In the genomic region with DNA sequence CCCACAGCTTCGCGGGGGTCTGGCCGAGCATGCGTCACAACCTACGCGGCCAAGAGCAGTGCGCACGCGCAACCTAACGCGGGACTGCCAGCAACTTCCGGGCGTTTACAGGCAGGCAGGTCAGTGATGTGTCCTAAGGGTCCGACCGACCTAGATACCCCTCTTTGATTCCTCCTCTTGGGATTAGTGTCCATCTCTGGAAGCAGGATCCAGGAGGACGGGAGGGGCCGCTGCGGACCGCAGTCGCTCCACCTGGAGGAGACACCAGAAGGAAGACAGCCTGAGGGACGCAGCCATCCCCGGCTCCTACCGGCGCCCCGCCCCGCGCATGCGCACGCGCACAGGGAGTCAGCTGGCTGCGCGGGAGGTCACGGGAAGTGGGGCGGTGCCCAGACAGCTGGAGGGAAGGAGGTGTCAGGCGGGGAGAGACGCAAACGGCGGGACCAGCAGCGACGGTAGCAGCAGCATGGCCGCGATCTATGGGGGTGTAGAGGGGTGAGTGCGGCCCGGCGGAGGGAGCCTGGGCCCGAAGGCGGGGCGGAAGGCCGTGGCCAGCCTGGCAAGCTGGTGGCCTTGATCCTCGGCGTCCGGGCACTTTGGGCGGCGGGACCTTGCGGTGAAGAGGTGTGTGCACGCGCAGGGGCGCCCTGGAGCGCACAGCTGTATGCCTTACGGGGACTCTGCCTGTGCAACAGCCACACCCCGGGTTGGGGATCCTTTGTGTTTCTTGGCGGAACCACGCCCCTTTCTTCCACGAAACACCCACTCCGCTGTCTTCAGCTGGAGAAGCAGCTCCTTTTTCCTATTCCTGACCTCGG, we compare ENCODE assay signal across 8 cellular contexts. TPM values are rescaled to one million over a fixed set of nuclear protein-coding genes. Genes with fewer than 3 reads are reported as not detected.
A peak's percentile ranks its signal among the peaks of the same experiment; 100 is the strongest.
DNase-seq lines count a peak whose midpoint lies in the region; ATAC-seq, FAIRE-seq and TF ChIP-seq lines count a peak whose summit lies in the region.

A gene (plus strand): TSS at position 431 of the 818 bp plus-strand sequence. CDS start 36 bp downstream, at position 467.

- peaks cover 0 to 2% of the 10 kb centered on the region in 2 experiments for H4K20me1 ChIP-seq in H1 (replicated peaks in 1 of 2; ENCODE audit: control insufficient read depth in 1 of 2, insufficient read depth in 2 of 2, low read length in 2 of 2)

- ATAC-seq in GM21423 (IDR thresholded peaks at IDR 0.05; ENCODE audit: unreplicated experiment), result peak; percentile 48
- peak; percentile 92 for ATAC-seq in activated CD8-positive, alpha-beta memory T cell treated with anti-CD3 and anti-CD28 coated beads, Interleukin-2, amount 10 ng/mL, durations not matched to agents 7 days and 5 days

- no peaks in the 10 kb centered on the region for H3K9me3 Mint-ChIP-seq in activated CD8-positive, alpha-beta memory T cell treated with anti-CD3 and anti-CD28 coated beads, Interleukin-2, amount 10 ng/mL, durations not matched to agents 7 days and 5 days (ENCODE audit: low read depth)

- H3K23ac ChIP-seq in H1 (ENCODE audit: insufficient read length) (no peak within 1 kb of the TSS), mesendoderm (ENCODE audit: low read length) (no peak within 1 kb of the TSS)

- peak; percentile 85 to 98 for TF ChIP-seq POLR2A in H1 (IDR thresholded peaks at IDR 0.05; ENCODE audit: control extremely low read depth in 1 of 2, low read depth in 2 of 2, low read length in 2 of 2)

- H3K36me3 ChIP-seq in HUES48 (ENCODE audit: control insufficient read depth, insufficient read depth, low read length), result peaks cover 15% of the 10 kb centered on the region
- peaks cover 34% of the 10 kb centered on the region for H3K36me3 ChIP-seq in NT2/D1 (ENCODE audit: insufficient read depth, insufficient read length, low read length)
- H3K36me3 ChIP-seq in H1 (ENCODE audit: control insufficient read depth in 2 of 4, insufficient read depth in 4 of 4, low read length in 3 of 4), result peaks cover under 1 to 2% (median 1%) of the 10 kb centered on the region in 4 experiments; a peak in 5 of 8 replicates
- H3K36me3 ChIP-seq in mesendoderm (ENCODE audit: control insufficient read depth, insufficient read depth, low read length), result no peaks in the 10 kb centered on the region

- peaks cover 13% of the 10 kb centered on the region for H3K23me2 ChIP-seq in H1 (ENCODE audit: low read depth, low read length)

- H3K79me2 ChIP-seq in H1 (ENCODE audit: control insufficient read depth in 1 of 2, insufficient read depth in 2 of 2, low read length in 2 of 2) (peaks cover 3 to 23% of the 10 kb centered on the region in 2 experiments; a peak in 3 of 4 replicates), mesendoderm (ENCODE audit: control insufficient read depth, insufficient read depth, low read length) (peaks cover 6% of the 10 kb centered on the region)

- no peak within 1 kb of the TSS for H2BK20ac ChIP-seq in H1 (ENCODE audit: low read length)

- TF ChIP-seq CTCF in H1 (IDR thresholded peaks at IDR 0.05; ENCODE audit: control extremely low read depth in 1 of 3, insufficient read depth in 1 of 3, low read depth in 1 of 3, low read length in 3 of 3), result no peak

- H2BK12ac ChIP-seq in H1 (ENCODE audit: low read depth, low read length), result no peak within 1 kb of the TSS

- peak in 1 of 2 experiments; percentile 3; a peak in 1 of 3 replicates for TF ChIP-seq EP300 in H1 (IDR thresholded peaks at IDR 0.05; ENCODE audit: borderline replicate concordance in 1 of 2, low read depth in 2 of 2, low read length in 2 of 2)

- H3K9me3 ChIP-seq in HUES48 (ENCODE audit: control insufficient read depth, insufficient read depth, low read length), result no peaks in the 10 kb centered on the region
- H3K9me3 ChIP-seq in NT2/D1 (ENCODE audit: insufficient read depth, low read length), result no peaks in the 10 kb centered on the region
- H3K9me3 ChIP-seq in H1 (ENCODE audit: insufficient read depth in 2 of 2, low read depth in 1 of 2, low read length in 1 of 2), result no peaks in the 10 kb centered on the region

- H3K4me1 Mint-ChIP-seq in activated CD8-positive, alpha-beta memory T cell treated with anti-CD3 and anti-CD28 coated beads, Interleukin-2, amount 10 ng/mL, durations not matched to agents 7 days and 5 days, result peaks cover 49% of the 10 kb centered on the region

- H2BK120ac ChIP-seq in H1 (replicated peaks; ENCODE audit: low read depth, low read length), result no peak within 1 kb of the TSS
- no peak within 1 kb of the TSS for H2BK120ac ChIP-seq in mesendoderm (ENCODE audit: low read depth, low read length)

- DNase-seq in Caki2 (ENCODE audit: low read depth) (peak; percentile 96), NT2/D1 (ENCODE audit: low read depth, low spot score) (peak; percentile 91), H1 (ENCODE audit: low read depth in 1 of 2, low spot score in 2 of 2) (peak; percentile 86 to 98), mesendoderm (peak; percentile 97)
- peak; percentile 98 for DNase-seq in activated CD8-positive, alpha-beta memory T cell treated with anti-CD3 and anti-CD28 coated beads, Interleukin-2, amount 10 ng/mL, durations not matched to agents 7 days and 5 days
- peak; percentile 96 for DNase-seq in stimulated activated CD8-positive, alpha-beta memory T cell treated with anti-CD3 and anti-CD28 coated beads, Interleukin-12 subunit alpha, Interleukin-12 subunit beta, amount 100 ng/mL, for 4 hours (ENCODE audit: low read depth)

- peaks cover 9% of the 10 kb centered on the region; the same call in 1 of the 2 replicates for H3K4me1 ChIP-seq in HUES48 (ENCODE audit: control insufficient read depth, insufficient read depth, low read length)
- no peaks in the 10 kb centered on the region for H3K4me1 ChIP-seq in NT2/D1 (ENCODE audit: insufficient read depth, insufficient read length)
- peaks cover 0 to 6% (median 1%) of the 10 kb centered on the region in 4 experiments; a peak in 4 of 7 replicates for H3K4me1 ChIP-seq in H1 (replicated peaks in 1 of 4; ENCODE audit: control insufficient read depth in 3 of 4, insufficient read depth in 4 of 4, low read length in 3 of 4)
- no peaks in the 10 kb centered on the region for H3K4me1 ChIP-seq in mesendoderm (ENCODE audit: control insufficient read depth, low read depth, low read length)

- peak within 1 kb of the TSS; percentile 37; the same call in 1 of the 2 replicates for H2BK5ac ChIP-seq in H1 (ENCODE audit: low read depth, low read length)
- peak within 1 kb of the TSS; percentile 83 for H2BK5ac ChIP-seq in mesendoderm (ENCODE audit: low read length)

- H3K27ac Mint-ChIP-seq in activated CD8-positive, alpha-beta memory T cell treated with anti-CD3 and anti-CD28 coated beads, Interleukin-2, amount 10 ng/mL, durations not matched to agents 7 days and 5 days, result peak within 1 kb of the TSS; percentile 95

- WGBS in H1 (ENCODE audit: extremely low coverage in 1 of 2, insufficient coverage in 1 of 2, insufficient read length in 1 of 2, insufficient replicate concordance in 2 of 2, low coverage in 1 of 2, low lambda C conversion rate in 2 of 2, missing lambda C conversion rate in 1 of 2), 2 experiments, result 1% methylated on average over 61 of the region's 66 CpGs; no CpG with 5 or more reads in 1 of the 2 experiments
- no CpG with 5 or more reads among the region's 66 CpGs for WGBS in mesendoderm (ENCODE audit: extremely low coverage, insufficient coverage, low lambda C conversion rate)

- peak within 1 kb of the TSS; percentile 81 for H2AFZ ChIP-seq in H1 (ENCODE audit: low read length)

- no peak within 1 kb of the TSS for H3K14ac ChIP-seq in H1 (ENCODE audit: insufficient read length)

- CTCF ChIA-PET in activated CD8-positive, alpha-beta memory T cell treated with anti-CD3 and anti-CD28 coated beads, Interleukin-2, amount 10 ng/mL, durations not matched to agents 7 days and 5 days (lab: Charles Lee), result interaction anchor here (0.8 to 2.1 kb wide), 15 partner anchors 9 to 159 kb away, joined by 3 to 8 read pairs (median 3); a partner anchor contains a TSS
- CTCF ChIA-PET in H1 (lab: Charles Lee; ENCODE audit: partially characterized antibody), result interaction anchor here (0.5 to 7.7 kb wide), 18 partner anchors 9 to 757 kb away, joined by 3 to 100 read pairs (median 4); a partner anchor contains a TSS

- H3K79me1 ChIP-seq in H1 (ENCODE audit: low read depth, low read length), result peaks cover 2% of the 10 kb centered on the region; the same call in 1 of the 2 replicates
- peaks cover 18% of the 10 kb centered on the region for H3K79me1 ChIP-seq in mesendoderm (ENCODE audit: low read length)

- peak within 1 kb of the TSS; percentile 91 for H3K27ac ChIP-seq in HUES48 (ENCODE audit: low read depth, low read length)
- H3K27ac ChIP-seq in H1 (ENCODE audit: low read depth, low read length), result peak within 1 kb of the TSS; percentile 78
- peak within 1 kb of the TSS; percentile 62 for H3K27ac ChIP-seq in mesendoderm (ENCODE audit: low read depth, low read length)

- H3K27me3 ChIP-seq in HUES48 (ENCODE audit: control insufficient read depth, insufficient read depth, low read length), result no peaks in the 10 kb centered on the region
- H3K27me3 ChIP-seq in NT2/D1 (ENCODE audit: insufficient read depth, insufficient read length), result no peaks in the 10 kb centered on the region
- H3K27me3 ChIP-seq in H1 (replicated peaks in 1 of 4; ENCODE audit: control insufficient read depth in 3 of 4, extremely low read depth in 1 of 4, insufficient read depth in 3 of 4, low read length in 3 of 4), result no peaks in the 10 kb centered on the region
- H3K27me3 ChIP-seq in mesendoderm (ENCODE audit: insufficient read depth, low read length, poor library complexity), result no peaks in the 10 kb centered on the region

- peak within 1 kb of the TSS; percentile 88 for H4K8ac ChIP-seq in H1 (ENCODE audit: extremely low read depth, insufficient read depth, low read length)
- H4K8ac ChIP-seq in mesendoderm (ENCODE audit: low read depth, low read length), result peak within 1 kb of the TSS; percentile 43

- H3K36me3 Mint-ChIP-seq in activated CD8-positive, alpha-beta memory T cell treated with anti-CD3 and anti-CD28 coated beads, Interleukin-2, amount 10 ng/mL, durations not matched to agents 7 days and 5 days, result peaks cover 4% of the 10 kb centered on the region

- peak within 1 kb of the TSS; percentile 56 for H3K9ac ChIP-seq in HUES48 (ENCODE audit: low read depth, low read length)
- H3K9ac ChIP-seq in NT2/D1 (ENCODE audit: insufficient read length, low read depth), result peak within 1 kb of the TSS; percentile 97
- H3K9ac ChIP-seq in H1 (replicated peaks in 1 of 4; ENCODE audit: extremely low read depth in 1 of 4, low read depth in 3 of 4, low read length in 3 of 4), result peak within 1 kb of the TSS; percentile 40 to 82 (median 74)
- H3K9ac ChIP-seq in mesendoderm (ENCODE audit: low read length), result peak within 1 kb of the TSS; percentile 95

- H3K4me2 ChIP-seq in H1 (ENCODE audit: insufficient read depth in 1 of 2, low read depth in 2 of 2, low read length in 2 of 2) (peak within 1 kb of the TSS; percentile 88 to 94), mesendoderm (ENCODE audit: low read length) (peak within 1 kb of the TSS; percentile 98)

- in situ Hi-C loops in Caki2 (cut with HindIII; ENCODE audit: low pct_unique_long_range_greater_than_20kb, low sequenced_read_pairs), result no loop called here

- H3K4me3 ChIP-seq in HUES48 (ENCODE audit: low read depth, low read length) (peak within 1 kb of the TSS; percentile 87), NT2/D1 (ENCODE audit: insufficient read length, low read depth) (peak within 1 kb of the TSS; percentile 88), H1 (ENCODE audit: extremely low read depth in 1 of 4, insufficient read depth in 2 of 4, low read depth in 3 of 4, low read length in 4 of 4) (peak within 1 kb of the TSS; percentile 60 to 96 (median 82)), mesendoderm (ENCODE audit: low read length) (peak within 1 kb of the TSS; percentile 81)

- POLR2A ChIA-PET in H1 (lab: Charles Lee; ENCODE audit: partially characterized antibody), result interaction anchor here (0.6 to 2.3 kb wide), 15 partner anchors 8 to 81 kb away, joined by 3 to 10 read pairs (median 4); a partner anchor contains a TSS

- peak within 1 kb of the TSS; percentile 98 for H4K5ac ChIP-seq in H1 (ENCODE audit: insufficient read length, low read depth, low read length)
- no peak within 1 kb of the TSS for H4K5ac ChIP-seq in mesendoderm (ENCODE audit: low read length)

- FAIRE-seq in H1 (lab: Jason Lieb, UNC), result no peak

- H3K56ac ChIP-seq in H1 (replicated peaks; ENCODE audit: insufficient read length, low read depth, low read length) (peak within 1 kb of the TSS; percentile 38), mesendoderm (ENCODE audit: low read length) (peak within 1 kb of the TSS; percentile 98)

- H4K91ac ChIP-seq in H1 (replicated peaks; ENCODE audit: insufficient read length, low read length), result no peak within 1 kb of the TSS

- H3K4me3 Mint-ChIP-seq in activated CD8-positive, alpha-beta memory T cell treated with anti-CD3 and anti-CD28 coated beads, Interleukin-2, amount 10 ng/mL, durations not matched to agents 7 days and 5 days, result peak within 1 kb of the TSS; percentile 98

- H2AK5ac ChIP-seq in H1 (ENCODE audit: low read depth, low read length) (no peak within 1 kb of the TSS), mesendoderm (ENCODE audit: low read length) (no peak within 1 kb of the TSS)

- peaks cover 2% of the 10 kb centered on the region for H3K27me3 Mint-ChIP-seq in activated CD8-positive, alpha-beta memory T cell treated with anti-CD3 and anti-CD28 coated beads, Interleukin-2, amount 10 ng/mL, durations not matched to agents 7 days and 5 days

- H3K18ac ChIP-seq in H1 (ENCODE audit: extremely low read depth, low read length) (peak within 1 kb of the TSS; percentile 93), mesendoderm (ENCODE audit: low read length) (peak within 1 kb of the TSS; percentile 42)

- H2BK15ac ChIP-seq in H1 (ENCODE audit: low read length), result no peak within 1 kb of the TSS
- no peak within 1 kb of the TSS for H2BK15ac ChIP-seq in mesendoderm (replicated peaks; ENCODE audit: low read depth)

- TF ChIP-seq RAD21 in H1 (IDR thresholded peaks at IDR 0.05 in 1 of 2, conservative IDR thresholded peaks at IDR 0.05 in 1 of 2; ENCODE audit: low read depth in 2 of 2, low read length in 2 of 2), result no peak

- no peak within 1 kb of the TSS for H3K4ac ChIP-seq in H1 (replicated peaks; ENCODE audit: insufficient read length, low read depth, low read length)
- no peak within 1 kb of the TSS for H3K4ac ChIP-seq in mesendoderm (ENCODE audit: low read depth, low read length)

RNA-seq across cellular contexts. Expression of the gene that starts here (rescaled TPM):
- total RNA-seq in Caki2 (2014; rRNA removed; shearing (Covaris generic); ENCODE audit: low replicate concordance), result 53.4 and 124 TPM in 2 replicates
- 10 to 100 TPM; 54.6 to 78.4 TPM for total RNA-seq in activated CD8-positive, alpha-beta memory T cell treated with anti-CD3 and anti-CD28 coated beads, Interleukin-2, amount 10 ng/mL, durations not matched to agents 7 days and 5 days
- total RNA-seq in H1 (2021; fragmentation: NEBNext Ultra II Directional; extraction: Animal tissue kit (Norgen Biotek cat#: 25700)), result 59.9 and 62.2 TPM in 2 replicates
- 57.9 and 67.8 TPM in 2 replicates for polyA plus RNA-seq in H1 (2011; rRNA removed)
- polyA plus RNA-seq in H1 (2011; cell fraction: cytosol; rRNA removed), result 63.9 TPM
- 75.4 TPM for polyA plus RNA-seq in H1 (2011; cell fraction: nucleus; rRNA removed)
- polyA plus RNA-seq in H1 (2012, experiment 1 of 2), result 53.2 to 66.3 TPM (median 60.8 TPM) in 4 replicates
- 36.9 TPM for polyA plus RNA-seq in H1 (2012, experiment 2 of 2)
- polyA plus RNA-seq in H1 (2013, experiment 1 of 2), result 68.3 TPM
- 67.6 TPM for polyA plus RNA-seq in H1 (2013, experiment 2 of 2)
- polyA minus RNA-seq in H1 (2011; rRNA and poly(A)+ RNA removed), result 26.1 and 42.8 TPM in 2 replicates
- 21.1 TPM for polyA minus RNA-seq in H1 (2011; cell fraction: cytosol; rRNA and poly(A)+ RNA removed)
- 40.8 TPM for polyA minus RNA-seq in H1 (2011; cell fraction: nucleus; rRNA and poly(A)+ RNA removed)
- polyA plus RNA-seq in mesendoderm (2013, experiment 1 of 2), result 80.8 TPM
- polyA plus RNA-seq in mesendoderm (2013, experiment 2 of 2), result 78.9 TPM

Comparison
In these comparisons a context has a peak if more than half of its experiments do, and no peak if none do; other contexts are left out.
1. Peak in every context shown above with its lines: DNase-seq, ATAC-seq, H3K4me3 ChIP-seq and H3K27ac ChIP-seq.